In the genomic region with DNA sequence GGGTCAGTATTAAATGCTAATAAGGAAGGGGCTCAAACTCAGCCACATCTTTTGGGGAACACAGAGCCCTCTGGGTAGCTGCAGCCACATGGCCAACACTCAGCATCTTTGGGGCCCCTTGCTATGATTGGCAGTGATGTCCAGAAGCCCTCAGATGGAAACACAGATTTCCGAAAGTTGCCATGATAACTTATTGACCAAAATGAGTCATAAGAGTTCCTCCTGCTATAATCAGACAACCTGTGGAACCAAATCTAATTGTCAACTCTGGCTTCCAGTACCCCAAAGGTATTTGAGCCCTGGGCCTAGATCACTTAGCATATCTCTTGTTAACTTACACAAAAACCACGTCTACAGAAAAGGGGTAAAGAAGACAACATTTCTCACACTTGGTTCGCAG, we compare ENCODE assay signal across 13 cellular contexts.
DNase-seq lines count a peak whose midpoint lies in the region; ATAC-seq and TF ChIP-seq lines count a peak whose summit lies in the region.
"Had no signal": no experiment of that assay in that cellular context is flagged by ENCODE, and none has a peak within 500 bp of the region (broad histone marks: within the 10 kb centered on the region; RNA-seq: fewer than 3 reads in every experiment).

No MANE protein-coding gene starts in this region.

- no peak overlapping the region for H3K27ac ChIP-seq in mammary epithelial cell (ENCODE audit: insufficient read depth, low read depth, low read length)
- H3K27ac ChIP-seq: upper lobe of right lung had no signal

- H3K27me3 Mint-ChIP-seq in activated B cell treated with CpG ODN at 0.5 μM for 24 hours: no peaks in the 10 kb centered on the region
- H3K27me3 Mint-ChIP-seq: CD4-positive, alpha-beta memory T cell had no signal

- H3K4me1 Mint-ChIP-seq in activated B cell treated with CpG ODN at 0.5 μM for 24 hours: peaks cover 77% of the 10 kb centered on the region
- H3K4me1 Mint-ChIP-seq: CD4-positive, alpha-beta memory T cell had no signal

- POLR2A ChIA-PET in activated B cell treated with CpG ODN at 0.5 μM for 24 hours (lab: Charles Lee): interaction anchor here (1.4 kb wide), 1 partner anchor 193 kb away, joined by 9 read pairs; no protein-coding TSS in a partner anchor

- intact Hi-C loops in activated B cell treated with CpG ODN at 0.5 μM for 24 hours (cut with micrococcal nuclease): loop anchor here (5.0 to 10.0 kb wide), 6 partner anchors 178 to 1116 kb away; partner anchors contain the start of genes KAT2B, RAB5A, SATB1 and SGO1
- intact Hi-C loops in mucosa of descending colon (cut with DNase I, micrococcal nuclease): no loop called here
- intact Hi-C loops in mammary epithelial cell (cut with micrococcal nuclease): loop anchor here (5.0 kb wide), 1 partner anchor 473 kb away; no protein-coding TSS in a partner anchor

- H3K36me3 ChIP-seq in mucosa of descending colon (ENCODE audit: low read depth) (no peaks in the 10 kb centered on the region), mammary epithelial cell (ENCODE audit: insufficient read depth, low read length) (no peaks in the 10 kb centered on the region)
- H3K36me3 ChIP-seq: upper lobe of right lung had no signal

- dilution Hi-C loops in mammary epithelial cell (cut with HindIII; ENCODE audit: low sequenced_read_pairs): no loop called here

- WGBS in mammary epithelial cell (ENCODE audit: low coverage, missing lambda C conversion rate): 77% methylated on average over 3 of the region's 3 CpGs

- CTCF ChIA-PET in activated B cell treated with CpG ODN at 0.5 μM for 24 hours (lab: Charles Lee): interaction anchor here (0.6 to 4.0 kb wide), 8 partner anchors 178 to 692 kb away, joined by 3 to 64 read pairs (median 4); no protein-coding TSS in a partner anchor
- CTCF ChIA-PET in mammary epithelial cell (lab: Charles Lee; ENCODE audit: low non-redundant PET): no interaction called here

- no TSS peak for BruUV-seq in mammary epithelial cell (replicated peaks; lab: Mats Ljungman, UMichigan)

- no peak overlapping the region for H3K4me2 ChIP-seq in mammary epithelial cell (ENCODE audit: insufficient read depth, low read depth, low read length)

- peak overlapping the region; percentile 67 for H3K4me3 Mint-ChIP-seq in activated B cell treated with CpG ODN at 0.5 μM for 24 hours
- H3K4me3 Mint-ChIP-seq: CD4-positive, alpha-beta memory T cell; HFFc6; nephron had no signal

- peak; percentile 21 for ATAC-seq in GM18867 (IDR thresholded peaks at IDR 0.05; ENCODE audit: unreplicated experiment)
- peak; percentile 29 for ATAC-seq in GM21526 (IDR thresholded peaks at IDR 0.05; ENCODE audit: low FRiP score, unreplicated experiment)
- peak; percentile 30 for ATAC-seq in HG03066 (IDR thresholded peaks at IDR 0.05; ENCODE audit: low read depth, unreplicated experiment)
- peak; percentile 5 for ATAC-seq in activated B cell treated with CpG ODN at 0.5 μM for 24 hours (ENCODE audit: low read depth)
- no peak for ATAC-seq in mucosa of descending colon
- ATAC-seq: upper lobe of right lung had no signal

- H3K4me3 ChIP-seq in mucosa of descending colon (no peak overlapping the region), mammary epithelial cell (replicated peaks in 1 of 3; ENCODE audit: insufficient read depth in 1 of 3, low read depth in 2 of 3, low read length in 3 of 3) (no peak overlapping the region)
- H3K4me3 ChIP-seq: upper lobe of right lung had no signal

- DNase-seq in activated B cell treated with CpG ODN at 0.5 μM for 24 hours (no peak), mucosa of descending colon (no peak), kidney glomerular epithelial cell (lab: John Stamatoyannopoulos, UW) (no peak), mammary epithelial cell (no peak), DMS53 (lab: John Stamatoyannopoulos, UW) (no peak)
- DNase-seq: amniotic stem cell, HFFc6, upper lobe of right lung had no signal

- no peaks in the 10 kb centered on the region for H3K27me3 ChIP-seq in mammary epithelial cell (ENCODE audit: insufficient read depth, low read length)
- H3K27me3 ChIP-seq: upper lobe of right lung had no signal

- H3K9me3 Mint-ChIP-seq in activated B cell treated with CpG ODN at 0.5 μM for 24 hours: peaks cover 2% of the 10 kb centered on the region
- H3K9me3 Mint-ChIP-seq: nephron had no signal

- no peaks in the 10 kb centered on the region for H3K4me1 ChIP-seq in mucosa of descending colon (ENCODE audit: low read depth)
- H3K4me1 ChIP-seq in mammary epithelial cell (ENCODE audit: insufficient read depth, low read length): no peaks in the 10 kb centered on the region
- H3K4me1 ChIP-seq: upper lobe of right lung had no signal

- no peaks in the 10 kb centered on the region for H4K20me1 ChIP-seq in mammary epithelial cell (ENCODE audit: insufficient read depth, low read length)

- no peaks in the 10 kb centered on the region for H3K79me2 ChIP-seq in mammary epithelial cell (ENCODE audit: insufficient read depth, low read length)

- H3K9me3 ChIP-seq in mucosa of descending colon: no peaks in the 10 kb centered on the region
- H3K9me3 ChIP-seq in mammary epithelial cell (replicated peaks; ENCODE audit: insufficient read depth, low read length): no peaks in the 10 kb centered on the region
- H3K9me3 ChIP-seq: upper lobe of right lung had no signal

- peak overlapping the region; percentile 95 for H3K27ac Mint-ChIP-seq in activated B cell treated with CpG ODN at 0.5 μM for 24 hours
- H3K27ac Mint-ChIP-seq: HFFc6, nephron had no signal

- TF ChIP-seq CTCF in activated B cell treated with CpG ODN at 0.5 μM for 24 hours (IDR thresholded peaks at IDR 0.05) (no peak), mucosa of descending colon (IDR thresholded peaks at IDR 0.05) (no peak), mammary epithelial cell (conservative IDR thresholded peaks at IDR 0.05 in 1 of 2, IDR thresholded peaks at IDR 0.05 in 1 of 2; ENCODE audit: extremely low read depth in 1 of 2, insufficient read depth in 1 of 2, low read depth in 1 of 2, low read length in 2 of 2) (no peak)

- H3K9ac ChIP-seq in mammary epithelial cell (ENCODE audit: insufficient read depth, low read length): no peak overlapping the region

- no peak overlapping the region for H2AFZ ChIP-seq in mammary epithelial cell (ENCODE audit: low read depth, low read length)

- in situ Hi-C loops in mammary epithelial cell (cut with MboI; ENCODE audit: low sequenced_read_pairs in 2 of 2): loop anchor here in 1 of 2 donors (5.0 kb wide), 1 partner anchor 193 kb away; no protein-coding TSS in a partner anchor

- no peaks in the 10 kb centered on the region for H3K36me3 Mint-ChIP-seq in activated B cell treated with CpG ODN at 0.5 μM for 24 hours (ENCODE audit: low read depth)
- H3K36me3 Mint-ChIP-seq: CD4-positive, alpha-beta memory T cell had no signal

Comparison
In these comparisons a context has a peak if more than half of its experiments do, and no peak if none do; other contexts are left out.
1. intact Hi-C loops: an anchor here in activated B cell treated with CpG ODN at 0.5 μM for 24 hours (5.0 to 10.0 kb wide) and mammary epithelial cell (5.0 kb wide); none called in mucosa of descending colon.